ENCODE assay signal across 1 cellular context in genomic region chr12:39605996-39606395, GRCh38.
TF ChIP-seq lines count a peak whose summit lies in the region.

No MANE protein-coding gene starts in this region.

TF ChIP-seq in GM23338, 12 proteins besides CTCF, POLR2A, EP300 and RAD21 (continued from another document):
- TF ChIP-seq ZNF462 (CRISPR knock-in tag; IDR thresholded peaks at IDR 0.05) (no peak), REST (IDR thresholded peaks at IDR 0.05; ENCODE audit: unreplicated experiment) (no peak), ETS1 (IDR thresholded peaks at IDR 0.05) (no peak), STAT1 (IDR thresholded peaks at IDR 0.05; ENCODE audit: unreplicated experiment) (no peak)
